In the genomic region with DNA sequence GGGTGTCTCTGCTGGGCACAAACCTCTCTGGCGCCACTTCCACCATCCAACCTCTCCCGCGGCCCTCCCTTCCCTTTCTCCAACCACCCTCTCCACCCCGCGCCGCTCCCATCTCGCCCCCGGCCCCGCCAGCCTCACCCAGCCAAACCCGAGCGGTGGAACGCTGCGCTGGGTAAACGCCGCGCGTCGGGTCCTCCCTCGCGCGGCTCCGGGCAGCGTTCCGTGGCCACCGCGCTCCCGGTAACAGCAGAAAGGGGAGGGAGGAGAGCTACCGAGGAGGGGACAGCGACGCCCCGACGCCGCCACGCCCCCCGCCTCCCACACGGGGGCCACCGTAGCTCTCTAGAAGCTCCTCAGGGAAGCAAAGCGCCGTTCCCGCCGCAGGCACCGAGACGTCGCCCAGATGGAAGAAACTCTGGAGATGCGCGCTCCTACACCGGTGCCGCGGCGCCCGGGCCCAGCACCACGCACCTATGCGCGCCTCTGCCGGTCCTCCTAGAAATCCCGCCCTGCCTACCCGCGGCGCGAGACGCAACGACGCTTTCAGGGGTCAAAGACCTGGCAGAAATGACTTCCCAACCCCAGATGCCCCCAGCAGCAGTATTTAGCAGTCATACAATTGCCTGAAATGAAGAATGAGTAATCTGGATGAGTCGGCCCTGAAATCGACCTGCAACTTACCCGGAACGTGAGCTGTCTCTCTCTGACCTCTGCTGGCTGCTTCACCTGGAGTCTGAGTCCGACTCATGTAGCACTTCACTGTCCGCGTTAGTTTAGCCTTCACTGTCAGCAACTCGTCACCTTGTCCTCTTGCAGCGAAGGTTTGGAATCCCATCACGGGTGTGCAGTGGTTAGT, we compare ENCODE assay signal across 8 cellular contexts. TPM values are rescaled to one million over a fixed set of nuclear protein-coding genes. Genes with fewer than 3 reads are reported as not detected.
DNase-seq lines count a peak whose midpoint lies in the region; FAIRE-seq and TF ChIP-seq lines count a peak whose summit lies in the region.

Gene RUBCNL (minus strand): TSS at position 257 of the 856 bp plus-strand sequence. CDS start 14,777 bp downstream, outside the sequence.

- H3K9ac ChIP-seq in BLaER1 (no peak within 1 kb of the TSS), MM.1S (ENCODE audit: low read length) (peak within 1 kb of the TSS; percentile 13; the same call in 1 of the 2 replicates)

- H3K4me3 ChIP-seq in BLaER1, result peak within 1 kb of the TSS; percentile 63
- peak within 1 kb of the TSS; percentile 59 for H3K4me3 ChIP-seq in MM.1S (ENCODE audit: low read length)

- DNase-seq in GM19239 (ENCODE audit: insufficient read length, low spot score) (no peak), MM.1S (peak; percentile 31), glomerular visceral epithelial cell (ENCODE audit: extremely low spot score) (peak; percentile 40), osteocyte (ENCODE audit: extremely low spot score, unreplicated experiment) (no peak), H4 (ENCODE audit: low spot score) (no peak), KBM-7 (no peak)
- peak; percentile 69 to 75 for DNase-seq in activated T-cell treated with anti-CD3 and anti-CD28 coated beads, Interleukin-2, amount 50 U/mL, for 48 hours

- H3K4me1 Mint-ChIP-seq in osteocyte (ENCODE audit: unreplicated experiment), result peaks cover 21% of the 10 kb centered on the region

- H3K9me3 Mint-ChIP-seq in osteocyte (ENCODE audit: unreplicated experiment), result no peaks in the 10 kb centered on the region

- no peak within 1 kb of the TSS for H3K27ac Mint-ChIP-seq in osteocyte (ENCODE audit: unreplicated experiment)

- no peaks in the 10 kb centered on the region for H3K36me3 Mint-ChIP-seq in osteocyte (ENCODE audit: unreplicated experiment)

- H3K4me1 ChIP-seq in BLaER1, result peaks cover 49% of the 10 kb centered on the region
- H3K4me1 ChIP-seq in MM.1S (ENCODE audit: low read length), result peaks cover 11% of the 10 kb centered on the region

- in situ Hi-C loops in KBM-7 (cut with MboI; ENCODE audit: low pct_unique_long_range_greater_than_20kb, low sequenced_read_pairs), result no loop called here

- no peaks in the 10 kb centered on the region for H3K79me2 ChIP-seq in MM.1S (ENCODE audit: low read length)

- H3K9me3 ChIP-seq in BLaER1 (peaks cover 27% of the 10 kb centered on the region), MM.1S (replicated peaks; ENCODE audit: insufficient read depth, low read length) (no peaks in the 10 kb centered on the region)

- peak within 1 kb of the TSS; percentile 78 for H3K4me3 Mint-ChIP-seq in osteocyte (ENCODE audit: unreplicated experiment)

- no peaks in the 10 kb centered on the region for H3K36me3 ChIP-seq in BLaER1
- H3K36me3 ChIP-seq in MM.1S (replicated peaks; ENCODE audit: insufficient read depth, low read length), result no peaks in the 10 kb centered on the region

- TF ChIP-seq CTCF in MM.1S (IDR thresholded peaks at IDR 0.05; ENCODE audit: low read length) (no peak; the same call in 1 of the 2 replicates), osteocyte (IDR thresholded peaks at IDR 0.05) (no peak)

- H3K9me2 ChIP-seq in MM.1S (replicated peaks; ENCODE audit: insufficient read depth, low read length), result no peaks in the 10 kb centered on the region

- H3K27me3 Mint-ChIP-seq in osteocyte (ENCODE audit: unreplicated experiment), result peaks cover 15% of the 10 kb centered on the region

- H3K27ac ChIP-seq in BLaER1 (no peak within 1 kb of the TSS), MM.1S (ENCODE audit: low read length) (no peak within 1 kb of the TSS)

- peak within 1 kb of the TSS; percentile 70 for H2AFZ ChIP-seq in MM.1S (ENCODE audit: low read length)

- H4K20me1 ChIP-seq in BLaER1 (no peaks in the 10 kb centered on the region), MM.1S (ENCODE audit: insufficient read depth, low read length) (no peaks in the 10 kb centered on the region)

- H3K27me3 ChIP-seq in BLaER1, result peaks cover 42% of the 10 kb centered on the region
- H3K27me3 ChIP-seq in MM.1S (replicated peaks; ENCODE audit: insufficient read depth, low read length), result peaks cover 15% of the 10 kb centered on the region

- peak; percentile 89 for FAIRE-seq in GM19239 (lab: Jason Lieb, UNC)

- H3K4me2 ChIP-seq in BLaER1, result peak within 1 kb of the TSS; percentile 82
- H3K4me2 ChIP-seq in MM.1S (ENCODE audit: low read depth, low read length), result peak within 1 kb of the TSS; percentile 82

- H3F3A ChIP-seq in MM.1S (ENCODE audit: insufficient read depth, low read length), result peaks cover 8% of the 10 kb centered on the region

RNA-seq across cellular contexts. Expression of gene RUBCNL, which starts in this region (rescaled TPM):
- 0.78 and 0.97 TPM in 2 replicates for total RNA-seq in osteocyte
- total RNA-seq in H4 (2014; rRNA removed; shearing (Covaris generic)), result 0.21 TPM in 1 of 2 replicates, not detected in the other

Comparison
In these comparisons a context has a peak if more than half of its experiments do, and no peak if none do; other contexts are left out.
1. DNase-seq: peak in MM.1S (single experiment), activated T-cell treated with anti-CD3 and anti-CD28 coated beads, Interleukin-2, amount 50 U/mL, for 48 hours (2 of 2) and glomerular visceral epithelial cell (single experiment); none in GM19239 (single experiment), osteocyte (single experiment), H4 (single experiment) and KBM-7 (single experiment).